Comparison of ENCODE assay signal across 1 cellular context in the genomic region with DNA sequence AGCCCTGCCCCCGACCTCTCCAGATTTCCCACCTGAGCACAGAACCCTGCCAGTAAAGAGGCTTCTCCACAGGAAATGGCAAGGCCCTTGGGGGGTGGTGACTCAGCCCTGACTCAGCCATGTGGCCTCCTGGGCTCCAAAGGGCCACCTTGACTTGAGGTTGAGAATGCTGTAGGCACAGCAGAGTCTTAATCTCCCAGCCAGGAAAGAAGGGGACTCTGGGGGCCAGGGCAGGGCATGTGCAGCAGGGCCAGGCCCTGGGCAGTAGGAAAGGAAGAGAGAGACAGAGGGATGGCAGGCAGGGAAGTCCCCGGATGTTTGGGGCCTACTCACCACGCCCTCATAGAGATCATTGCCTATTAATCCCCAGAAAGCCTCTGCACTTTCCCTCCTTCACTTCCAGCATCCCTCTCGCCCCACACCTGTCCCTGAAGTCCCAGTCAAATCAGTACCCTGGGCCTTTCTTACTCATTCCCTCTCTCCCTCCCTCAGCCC.
TF ChIP-seq lines count a peak whose summit lies in the region.

No MANE protein-coding gene starts in this region.

TF ChIP-seq in HCT116, 20 proteins besides CTCF, POLR2A, EP300 and RAD21 (continued from another document):
- TF ChIP-seq, protein P1, sequence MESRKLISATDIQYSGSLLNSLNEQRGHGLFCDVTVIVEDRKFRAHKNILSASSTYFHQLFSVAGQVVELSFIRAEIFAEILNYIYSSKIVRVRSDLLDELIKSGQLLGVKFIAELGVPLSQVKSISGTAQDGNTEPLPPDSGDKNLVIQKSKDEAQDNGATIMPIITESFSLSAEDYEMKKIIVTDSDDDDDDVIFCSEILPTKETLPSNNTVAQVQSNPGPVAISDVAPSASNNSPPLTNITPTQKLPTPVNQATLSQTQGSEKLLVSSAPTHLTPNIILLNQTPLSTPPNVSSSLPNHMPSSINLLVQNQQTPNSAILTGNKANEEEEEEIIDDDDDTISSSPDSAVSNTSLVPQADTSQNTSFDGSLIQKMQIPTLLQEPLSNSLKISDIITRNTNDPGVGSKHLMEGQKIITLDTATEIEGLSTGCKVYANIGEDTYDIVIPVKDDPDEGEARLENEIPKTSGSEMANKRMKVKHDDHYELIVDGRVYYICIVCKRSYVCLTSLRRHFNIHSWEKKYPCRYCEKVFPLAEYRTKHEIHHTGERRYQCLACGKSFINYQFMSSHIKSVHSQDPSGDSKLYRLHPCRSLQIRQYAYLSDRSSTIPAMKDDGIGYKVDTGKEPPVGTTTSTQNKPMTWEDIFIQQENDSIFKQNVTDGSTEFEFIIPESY (IDR thresholded peaks at IDR 0.05; ENCODE audit: extremely low read depth, insufficient replicate concordance, low read length) = no peak
- TF ChIP-seq EGR1 (IDR thresholded peaks at IDR 0.05; ENCODE audit: low read depth) = no peak
- TF ChIP-seq, protein P2, sequence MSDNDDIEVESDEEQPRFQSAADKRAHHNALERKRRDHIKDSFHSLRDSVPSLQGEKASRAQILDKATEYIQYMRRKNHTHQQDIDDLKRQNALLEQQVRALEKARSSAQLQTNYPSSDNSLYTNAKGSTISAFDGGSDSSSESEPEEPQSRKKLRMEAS (IDR thresholded peaks at IDR 0.05) = no peak
TF ChIP-seq in HCT116: peak in this region for 4.
